In genomic region chr3:13025090-13025489, GRCh38 we compare ENCODE assay signal across 9 cellular contexts. TPM values are rescaled to one million over a fixed set of nuclear protein-coding genes. Genes with fewer than 3 reads are reported as not detected.
DNase-seq lines count a peak whose midpoint lies in the region; ATAC-seq, FAIRE-seq and TF ChIP-seq lines count a peak whose summit lies in the region.
"Had no signal": no experiment of that assay in that cellular context is flagged by ENCODE, and none has a peak within 500 bp of the region (broad histone marks: within the 10 kb centered on the region; RNA-seq: fewer than 3 reads in every experiment).

No MANE protein-coding gene starts in this region.

- no peak for TF ChIP-seq POLR2A in H54 (IDR thresholded peaks at IDR 0.05; ENCODE audit: low read depth, low read length)

- peak; percentile 23 for ATAC-seq in Right ventricle myocardium superior (ENCODE audit: poor library complexity)

- FAIRE-seq in H54 (lab: Jason Lieb, UNC) = peak; percentile 70

- peak; percentile 91 for DNase-seq in H54 (ENCODE audit: insufficient read length, low spot score)
- peak; percentile 74 for DNase-seq in SW480 (ENCODE audit: low spot score)
- DNase-seq in Right ventricle myocardium superior = peak; percentile 72
- peak; percentile 45 for DNase-seq in stimulated activated CD8-positive, alpha-beta memory T cell treated with anti-CD3 and anti-CD28 coated beads, Interleukin-4, amount 100 ng/mL, for 48 hours
- DNase-seq in mucosa of gallbladder (ENCODE audit: low spot score) = no peak
- no peak for DNase-seq in UCSD-AML1 (lab: John Stamatoyannopoulos, UW; ENCODE audit: unreplicated experiment)
- DNase-seq in DMS114 treated with DMSO at 0.1 percent for 48 hours (lab: John Stamatoyannopoulos, UW; ENCODE audit: unreplicated experiment) = no peak
- DNase-seq: NCI-H2107; stimulated activated CD4-positive, alpha-beta T cell treated with anti-CD3 and anti-CD28 coated beads, Interleukin-4, amount 100 ng/mL, for 1 hour had no signal

- intact Hi-C loops in Right ventricle myocardium superior (cut with DNase I) = no loop called here

RNA-seq across cellular contexts. Expression of gene IQSEC1, which starts 48.1 kb away (rescaled TPM):
- total RNA-seq in Right ventricle myocardium superior (78.6 TPM), mucosa of gallbladder (49.8 TPM)

Comparison
In these comparisons a context has a peak if more than half of its experiments do, and no peak if none do; other contexts are left out.
1. DNase-seq: peak in H54 (single experiment), SW480 (single experiment), Right ventricle myocardium superior (single experiment) and stimulated activated CD8-positive, alpha-beta memory T cell treated with anti-CD3 and anti-CD28 coated beads, Interleukin-4, amount 100 ng/mL, for 48 hours (single experiment); none in mucosa of gallbladder (single experiment), UCSD-AML1 (single experiment) and DMS114 treated with DMSO at 0.1 percent for 48 hours (single experiment).